ENCODE assay signal across 4 cellular contexts in the genomic region with DNA sequence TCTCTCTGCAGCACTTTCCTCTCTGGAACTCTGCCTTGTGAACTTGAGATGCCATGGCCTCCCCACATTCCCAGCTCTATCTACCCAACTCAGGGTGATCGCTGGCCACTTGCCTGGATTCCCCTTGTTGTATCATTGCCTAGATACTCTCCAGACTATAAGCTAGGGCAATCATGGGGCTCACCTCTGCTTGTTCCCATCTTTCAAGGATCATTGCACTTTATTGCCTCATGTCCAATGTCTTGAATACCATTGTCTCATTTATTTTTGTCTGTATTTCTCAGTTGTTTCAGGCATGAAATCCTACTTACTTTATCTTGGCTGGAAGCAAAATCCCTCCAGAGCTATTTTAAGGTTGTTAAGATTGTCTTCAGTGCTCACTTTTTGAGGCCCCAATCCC.
"Had no signal": no experiment of that assay in that cellular context is flagged by ENCODE, and none has a peak within 500 bp of the region (broad histone marks: within the 10 kb centered on the region; RNA-seq: fewer than 3 reads in every experiment).

No MANE protein-coding gene starts in this region.

- H3K27ac Mint-ChIP-seq: GM23338 had no signal

- H3K4me3 Mint-ChIP-seq: GM23338, H9 had no signal

- H3K4me2 ChIP-seq: GM23338 had no signal

- H2AFZ ChIP-seq: GM23338 had no signal

- H3K4me3 ChIP-seq: GM23338 had no signal

- DNase-seq: H9, HCEC 1CT, IMR-90 had no signal

- H3K9me3 Mint-ChIP-seq: GM23338 had no signal
